In genomic region chr7:150990416-150991186, GRCh38 we compare ENCODE assay signal across 12 cellular contexts. TPM values are rescaled to one million over a fixed set of nuclear protein-coding genes. Genes with fewer than 3 reads are reported as not detected.
DNase-seq lines count a peak whose midpoint lies in the region; ATAC-seq and TF ChIP-seq lines count a peak whose summit lies in the region.
"Had no signal": no experiment of that assay in that cellular context is flagged by ENCODE, and none has a peak within 500 bp of the region (broad histone marks: within the 10 kb centered on the region; RNA-seq: fewer than 3 reads in every experiment).

TSS of gene NOS3 (plus strand) at chr7:150991017. CDS start at chr7:150993804, 2,787 bp downstream.

- no peak for TF ChIP-seq CTCF in right atrium auricular region (IDR thresholded peaks at IDR 0.05)

- H3K9me3 ChIP-seq in right atrium auricular region (no peaks in the 10 kb centered on the region), stomach smooth muscle (ENCODE audit: control insufficient read depth in 2 of 2, low read length in 2 of 2) (no peaks in the 10 kb centered on the region)

- H3K9me3 Mint-ChIP-seq in activated CD4-positive, alpha-beta T cell treated with anti-CD3 and anti-CD28 coated beads, Interleukin-2, amount 10 ng/mL, durations not matched to agents 24 days and 14 days: no peaks in the 10 kb centered on the region

- H3K4me1 ChIP-seq in right atrium auricular region: peaks cover 0 to 48% of the 10 kb centered on the region in 2 donors
- peaks cover 26% of the 10 kb centered on the region for H3K4me1 ChIP-seq in stomach smooth muscle (ENCODE audit: control insufficient read depth, insufficient read depth, low read length)

- no peak within 1 kb of the TSS for H3K27ac Mint-ChIP-seq in activated CD4-positive, alpha-beta T cell treated with anti-CD3 and anti-CD28 coated beads, Interleukin-2, amount 10 ng/mL, durations not matched to agents 24 days and 14 days
- H3K27ac Mint-ChIP-seq: type B pancreatic cell had no signal

- H3K4me3 Mint-ChIP-seq in activated CD4-positive, alpha-beta T cell treated with anti-CD3 and anti-CD28 coated beads, Interleukin-2, amount 10 ng/mL, durations not matched to agents 24 days and 14 days: no peak within 1 kb of the TSS
- H3K4me3 Mint-ChIP-seq: T-helper 1 cell treated with Interleukin-12 subunit alpha and Interleukin-12 subunit beta and Interleukin-4 antibody, amounts not matched to agents 30 μg/mL and 1 μg/mL, for 36 hours; type B pancreatic cell had no signal

- H3K4me1 Mint-ChIP-seq in activated CD4-positive, alpha-beta T cell treated with anti-CD3 and anti-CD28 coated beads, Interleukin-2, amount 10 ng/mL, durations not matched to agents 24 days and 14 days: peaks cover 29% of the 10 kb centered on the region

- DNase-seq in activated CD4-positive, alpha-beta T cell treated with anti-CD3 and anti-CD28 coated beads, Interleukin-2, amount 10 ng/mL, durations not matched to agents 24 days and 14 days: no peak
- DNase-seq in activated CD4-positive, alpha-beta T cell treated with anti-CD3 and anti-CD28 coated beads, Interleukin-2, amount 50 U/mL, for 48 hours: no peak
- DNase-seq in right atrium auricular region (ENCODE audit: low spot score) (no peak), kidney glomerular epithelial cell (lab: John Stamatoyannopoulos, UW) (no peak), NCI-H1092 (lab: John Stamatoyannopoulos, UW) (no peak)

- H3K36me3 ChIP-seq in right atrium auricular region: no peaks in the 10 kb centered on the region
- no peaks in the 10 kb centered on the region for H3K36me3 ChIP-seq in stomach smooth muscle (ENCODE audit: control insufficient read depth in 2 of 2, insufficient read depth in 2 of 2, low read length in 2 of 2)

- 83 to 95% (median 94%) methylated on average over 12 of the region's 12 CpGs for WGBS in adipose tissue, 3 donors

- H3K27ac ChIP-seq in adipose tissue (ENCODE audit: low read depth, low read length) (no peak within 1 kb of the TSS), right atrium auricular region (no peak within 1 kb of the TSS), stomach smooth muscle (ENCODE audit: low read length) (peak within 1 kb of the TSS; percentile 32)

- no peak within 1 kb of the TSS for H3K9ac ChIP-seq in stomach smooth muscle (ENCODE audit: low read length in 2 of 2)

- H3K4me3 ChIP-seq in right atrium auricular region (no peak within 1 kb of the TSS), stomach smooth muscle (ENCODE audit: low read length in 2 of 2) (no peak within 1 kb of the TSS)

- H3K27me3 ChIP-seq in right atrium auricular region (no peaks in the 10 kb centered on the region), stomach smooth muscle (ENCODE audit: control insufficient read depth in 1 of 2, insufficient read depth in 2 of 2, low read length in 2 of 2) (no peaks in the 10 kb centered on the region)

- peaks cover 7% of the 10 kb centered on the region for H3K27me3 Mint-ChIP-seq in activated CD4-positive, alpha-beta T cell treated with anti-CD3 and anti-CD28 coated beads, Interleukin-2, amount 10 ng/mL, durations not matched to agents 24 days and 14 days

- H3K36me3 Mint-ChIP-seq in activated CD4-positive, alpha-beta T cell treated with anti-CD3 and anti-CD28 coated beads, Interleukin-2, amount 10 ng/mL, durations not matched to agents 24 days and 14 days (ENCODE audit: low read depth): no peaks in the 10 kb centered on the region
- H3K36me3 Mint-ChIP-seq: type B pancreatic cell had no signal

- intact Hi-C loops in activated CD4-positive, alpha-beta T cell treated with anti-CD3 and anti-CD28 coated beads, Interleukin-2, amount 10 ng/mL, durations not matched to agents 24 days and 14 days (cut with micrococcal nuclease): no loop called here

- no peak for ATAC-seq in HG03280 (IDR thresholded peaks at IDR 0.05; ENCODE audit: unreplicated experiment)
- ATAC-seq: esophagus mucosa had no signal

RNA-seq across cellular contexts. Expression of gene NOS3, which starts in this region (rescaled TPM):
- 14.3 and 15.7 TPM in 2 replicates for total RNA-seq in activated CD4-positive, alpha-beta T cell treated with anti-CD3 and anti-CD28 coated beads, Interleukin-2, amount 10 ng/mL, durations not matched to agents 24 days and 14 days
- 10 to 100 TPM in 2 of 3 donors, 1 to 10 TPM in 1; 4.1 to 36.9 (median 23.3) TPM for polyA plus RNA-seq in adipose tissue
- 10 to 100 TPM; 14.5 to 78.6 TPM for total RNA-seq in right atrium auricular region
- total RNA-seq: myocyte had no signal
